20 cellular contexts compared by ENCODE assay signal in the genomic region with DNA sequence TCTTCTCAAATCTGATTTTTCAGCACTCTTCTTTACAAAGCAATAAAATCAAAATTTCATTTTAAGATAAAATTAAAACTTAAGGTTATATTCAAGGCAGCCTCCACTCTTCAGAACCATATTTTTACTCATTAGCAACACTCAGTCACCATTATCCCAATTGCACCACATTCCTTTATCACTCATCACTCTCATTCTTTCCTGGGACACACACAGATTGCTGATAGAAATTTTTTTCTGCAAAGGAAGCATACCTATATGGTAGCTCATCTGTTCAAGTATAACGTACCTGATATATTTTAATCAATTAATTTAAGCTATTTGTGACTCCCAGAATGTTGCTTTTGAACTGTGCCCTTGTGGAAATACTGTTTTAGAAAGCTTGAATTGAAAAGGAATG.
"Had no signal": no experiment of that assay in that cellular context is flagged by ENCODE, and none has a peak within 500 bp of the region (broad histone marks: within the 10 kb centered on the region; RNA-seq: fewer than 3 reads in every experiment).

No MANE protein-coding gene starts in this region.

- DNase-seq: activated CD4-positive, alpha-beta T cell treated with anti-CD3 and anti-CD28 coated beads, Interleukin-2, amount 10 ng/mL, durations not matched to agents 24 days and 14 days; activated CD8-positive, alpha-beta T cell treated with anti-CD3 and anti-CD28 coated beads for 36 hours; activated naive CD4-positive, alpha-beta T cell treated with Interleukin-2 at 50 U/mL for 16 hours; activated T-cell treated with anti-CD3 and anti-CD28 coated beads, Interleukin-2, amount 50 U/mL, for 1 hour; aorta; cerebellar nuclear complex; effector CD8-positive, alpha-beta T cell; left cardiac atrium; mesendoderm; naive thymus-derived CD8-positive, alpha-beta T cell; right cardiac atrium; stimulated activated naive CD8-positive, alpha-beta T cell treated with anti-CD3 and anti-CD28 coated beads, Interleukin-15, Interleukin-2, amounts not matched to agents 100 U/mL and 50 U/mL, for 24 hours; substantia nigra; T1000; tibial artery had no signal

- H3K4me3 ChIP-seq: breast epithelium, esophagus muscularis mucosa, prostate gland, skin epidermis, tibial artery had no signal

- ATAC-seq: activated CD8-positive, alpha-beta T cell treated with anti-CD3 and anti-CD28 coated beads for 36 hours; activated T-helper 17 cell treated with anti-CD3 and anti-CD28 coated beads, Interleukin-2, amount 50 U/mL, for 72 hours; left cardiac atrium; naive thymus-derived CD8-positive, alpha-beta T cell; right cardiac atrium; stimulated activated naive CD8-positive, alpha-beta T cell treated with anti-CD3 and anti-CD28 coated beads, Interleukin-15, Interleukin-2, amounts not matched to agents 100 U/mL and 50 U/mL, for 24 hours had no signal
